In the genomic region with DNA sequence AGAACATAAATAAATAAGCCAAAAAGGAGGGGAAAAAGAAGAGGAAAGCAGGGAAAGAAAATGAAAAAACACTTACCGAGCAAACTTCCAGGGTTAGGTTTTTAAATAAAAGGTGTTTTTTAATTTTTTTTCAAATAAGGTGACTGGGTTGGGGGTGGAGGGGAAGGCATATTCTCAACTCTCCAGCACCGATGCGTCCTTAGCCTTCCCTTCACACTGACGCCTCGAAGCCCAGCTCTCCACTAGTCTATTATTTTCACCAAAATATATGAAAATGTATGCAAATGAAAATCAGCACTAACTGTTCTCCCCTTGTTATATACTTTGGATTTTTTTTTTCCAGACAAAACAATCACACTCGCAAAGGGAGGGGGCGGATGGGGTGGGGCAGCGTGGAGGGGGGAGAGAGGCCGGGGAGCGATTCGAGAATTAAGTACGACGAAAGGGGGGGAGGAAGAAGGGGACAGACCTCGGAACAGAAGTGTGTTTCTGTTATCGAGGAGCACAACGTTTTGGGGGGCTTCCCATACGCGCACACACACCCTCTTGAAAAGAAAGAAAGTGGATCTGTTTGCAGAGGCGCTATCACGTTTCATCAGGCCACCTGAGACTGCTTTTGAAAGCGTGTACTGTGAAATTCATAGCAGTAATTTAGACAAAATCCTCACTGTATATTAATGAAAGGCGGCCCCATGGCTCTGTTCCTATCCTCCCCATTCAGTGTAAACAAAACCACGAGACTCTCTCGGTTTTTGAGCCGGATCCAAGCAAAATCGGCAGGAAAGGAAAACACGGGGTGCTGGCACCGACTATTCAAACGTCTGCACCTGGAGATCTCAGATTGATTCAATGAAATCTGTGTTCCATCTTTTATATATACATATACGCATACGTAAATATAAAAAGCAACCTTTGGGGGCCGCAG, we compare ENCODE assay signal across 9 cellular contexts. TPM values are rescaled to one million over a fixed set of nuclear protein-coding genes. Genes with fewer than 3 reads are reported as not detected.
DNase-seq lines count a peak whose midpoint lies in the region; TF ChIP-seq lines count a peak whose summit lies in the region.
"Had no signal": no experiment of that assay in that cellular context is flagged by ENCODE, and none has a peak within 500 bp of the region (broad histone marks: within the 10 kb centered on the region; RNA-seq: fewer than 3 reads in every experiment).

No MANE protein-coding gene starts in this region.

- H3K9me3 ChIP-seq in tibial artery = no peaks in the 10 kb centered on the region

- peaks cover 10% of the 10 kb centered on the region for H3K36me3 Mint-ChIP-seq in neural crest cell (ENCODE audit: low read depth)

- peaks cover 85% of the 10 kb centered on the region for H3K27me3 Mint-ChIP-seq in neural crest cell (ENCODE audit: low read depth)

- H3K9me3 Mint-ChIP-seq in neural crest cell = no peaks in the 10 kb centered on the region
- H3K9me3 Mint-ChIP-seq: activated CD4-positive, alpha-beta memory T cell treated with anti-CD3 and anti-CD28 coated beads for 36 hours had no signal

- peak overlapping the region; percentile 61 to 93 (median 80) for H3K4me3 ChIP-seq in dorsolateral prefrontal cortex
- no peak overlapping the region for H3K4me3 ChIP-seq in coronary artery
- peak overlapping the region in 1 of 2 donors; percentile 54 for H3K4me3 ChIP-seq in tibial artery

- H3K4me1 Mint-ChIP-seq in neural crest cell = peaks cover 71% of the 10 kb centered on the region

- H3K27me3 ChIP-seq in dorsolateral prefrontal cortex (peaks cover 0 to 13% (median 0%) of the 10 kb centered on the region in 45 donors), tibial artery (peaks cover 5 to 84% of the 10 kb centered on the region in 2 donors)

- peak; percentile 31 for DNase-seq in COLO668 (lab: John Stamatoyannopoulos, UW; ENCODE audit: unreplicated experiment)
- DNase-seq in NCI-H1105 treated with DMSO at 0.1 percent for 48 hours (lab: John Stamatoyannopoulos, UW) = peak; percentile 50
- DNase-seq in dorsolateral prefrontal cortex = peak in 1 of 10 donors; percentile 21
- DNase-seq in neural crest cell (ENCODE audit: low read depth, low spot score) = no peak
- no peak for DNase-seq in coronary artery (ENCODE audit: low spot score)
- DNase-seq in KG1 (lab: John Stamatoyannopoulos, UW) = no peak
- DNase-seq in NCI-H146 treated with DMSO at 0.1 percent for 48 hours (lab: John Stamatoyannopoulos, UW; ENCODE audit: unreplicated experiment) = no peak
- no peak for DNase-seq in tibial artery
- DNase-seq: activated CD4-positive, alpha-beta memory T cell treated with anti-CD3 and anti-CD28 coated beads for 36 hours had no signal

- peak overlapping the region; percentile 94 for H3K27ac Mint-ChIP-seq in neural crest cell (ENCODE audit: unreplicated experiment)
- H3K27ac Mint-ChIP-seq: activated CD4-positive, alpha-beta memory T cell treated with anti-CD3 and anti-CD28 coated beads for 36 hours had no signal

- H3K27ac ChIP-seq in dorsolateral prefrontal cortex (peak overlapping the region; percentile 75 to 100 (median 99)), coronary artery (no peak overlapping the region), tibial artery (no peak overlapping the region)

- H3K4me3 Mint-ChIP-seq in neural crest cell = peak overlapping the region; percentile 99

- no peaks in the 10 kb centered on the region for H3K36me3 ChIP-seq in tibial artery

- peaks cover 0 to 39% (median 30%) of the 10 kb centered on the region in 4 donors for H3K4me1 ChIP-seq in tibial artery

- TF ChIP-seq CTCF in dorsolateral prefrontal cortex (IDR thresholded peaks at IDR 0.05 in 54 of 56, conservative IDR thresholded peaks at IDR 0.05 in 2 of 56; ENCODE audit: low read depth in 1 of 56, partially characterized antibody in 56 of 56) = no peak
- no peak for TF ChIP-seq CTCF in neural crest cell (conservative IDR thresholded peaks at IDR 0.05)
- no peak for TF ChIP-seq CTCF in coronary artery (IDR thresholded peaks at IDR 0.05)
- TF ChIP-seq CTCF in tibial artery (IDR thresholded peaks at IDR 0.05) = no peak

- intact Hi-C loops in dorsolateral prefrontal cortex (cut with DNase I) = loop anchor here (2.0 to 5.0 kb wide), 4 partner anchors 149 to 421 kb away; no protein-coding TSS in a partner anchor
- intact Hi-C loops in tibial artery (cut with DNase I; ENCODE audit: low total_unique reads) = no loop called here

RNA-seq across cellular contexts. Expression of a gene that starts 2.4 kb away (rescaled TPM):
- total RNA-seq in dorsolateral prefrontal cortex (100 to 1,000 TPM in 4 of 120 experiments, 10 to 100 TPM in 116; 43.0 to 120 (median 66.2) TPM), neural crest cell (26.7 and 27.1 TPM in 2 replicates)
- total RNA-seq: activated CD4-positive, alpha-beta memory T cell treated with anti-CD3 and anti-CD28 coated beads for 36 hours had no signal

Comparison
In these comparisons a context has a peak if more than half of its experiments do, and no peak if none do; other contexts are left out.
1. DNase-seq: peak in COLO668 (single experiment) and NCI-H1105 treated with DMSO at 0.1 percent for 48 hours (single experiment); none in neural crest cell (single experiment), coronary artery (single experiment), KG1 (single experiment), NCI-H146 treated with DMSO at 0.1 percent for 48 hours (single experiment) and tibial artery (0 of 2).
2. H3K27ac ChIP-seq: peak in dorsolateral prefrontal cortex (59 of 59); none in coronary artery (0 of 2) and tibial artery (0 of 2).